Comparison of ENCODE assay signal across 2 cellular contexts in the genomic region with DNA sequence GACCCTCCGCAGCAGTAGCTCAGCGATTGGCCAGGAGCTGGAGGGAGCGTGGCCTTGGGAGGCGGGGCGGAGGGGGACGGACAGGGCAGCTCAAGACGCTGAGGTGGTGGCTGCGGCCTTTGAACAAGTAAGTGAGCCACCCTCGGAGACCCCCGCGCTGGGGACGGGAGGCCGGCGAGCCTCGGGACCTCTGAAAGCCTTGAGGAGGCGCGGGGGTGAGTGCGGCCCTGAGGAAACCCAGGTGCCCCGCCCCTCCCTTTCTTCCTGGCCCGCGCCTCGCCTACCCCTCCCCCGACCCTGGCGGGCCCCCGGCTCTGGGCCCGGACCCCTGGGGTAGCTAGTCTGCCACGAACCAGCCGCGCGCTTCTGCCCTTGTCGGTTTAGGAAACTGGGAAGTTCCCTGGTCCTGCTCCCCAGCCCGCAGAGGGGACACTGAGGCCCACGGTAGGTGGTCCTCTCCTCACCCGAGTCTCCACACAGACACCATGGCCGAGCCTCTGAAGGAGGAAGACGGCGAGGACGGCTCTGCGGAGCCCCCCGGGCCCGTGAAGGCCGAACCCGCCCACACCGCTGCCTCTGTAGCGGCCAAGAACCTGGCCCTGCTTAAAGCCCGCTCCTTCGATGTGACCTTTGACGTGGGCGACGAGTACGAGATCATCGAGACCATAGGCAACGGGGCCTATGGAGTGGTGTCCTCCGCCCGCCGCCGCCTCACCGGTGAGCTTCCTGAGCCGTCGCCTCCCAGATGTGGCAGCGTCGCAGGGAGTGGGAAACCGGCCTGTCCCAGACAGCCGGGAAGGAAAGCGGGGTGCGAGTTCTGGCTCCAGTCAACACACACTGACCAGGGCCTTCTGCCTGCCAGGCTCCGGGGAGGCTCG.
TF ChIP-seq lines count a peak whose summit lies in the region.

A gene (plus strand): TSS at position 83 of the 878 bp plus-strand sequence. CDS start 403 bp downstream, at position 486.

TF ChIP-seq in SK-N-SH treated with all-trans-retinoic acid at 6 μM for 48 hours, 23 proteins besides CTCF, POLR2A, EP300 and RAD21 (continued from another document):
- TF ChIP-seq, protein P1, sequence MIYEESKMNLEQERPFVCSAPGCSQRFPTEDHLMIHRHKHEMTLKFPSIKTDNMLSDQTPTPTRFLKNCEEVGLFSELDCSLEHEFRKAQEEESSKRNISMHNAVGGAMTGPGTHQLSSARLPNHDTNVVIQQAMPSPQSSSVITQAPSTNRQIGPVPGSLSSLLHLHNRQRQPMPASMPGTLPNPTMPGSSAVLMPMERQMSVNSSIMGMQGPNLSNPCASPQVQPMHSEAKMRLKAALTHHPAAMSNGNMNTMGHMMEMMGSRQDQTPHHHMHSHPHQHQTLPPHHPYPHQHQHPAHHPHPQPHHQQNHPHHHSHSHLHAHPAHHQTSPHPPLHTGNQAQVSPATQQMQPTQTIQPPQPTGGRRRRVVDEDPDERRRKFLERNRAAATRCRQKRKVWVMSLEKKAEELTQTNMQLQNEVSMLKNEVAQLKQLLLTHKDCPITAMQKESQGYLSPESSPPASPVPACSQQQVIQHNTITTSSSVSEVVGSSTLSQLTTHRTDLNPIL (CRISPR knock-in tag; IDR thresholded peaks at IDR 0.05; ENCODE audit: low read depth) = no peak
- no peak for TF ChIP-seq GLIS3 (CRISPR knock-in tag; IDR thresholded peaks at IDR 0.05)
- TF ChIP-seq, protein P2, sequence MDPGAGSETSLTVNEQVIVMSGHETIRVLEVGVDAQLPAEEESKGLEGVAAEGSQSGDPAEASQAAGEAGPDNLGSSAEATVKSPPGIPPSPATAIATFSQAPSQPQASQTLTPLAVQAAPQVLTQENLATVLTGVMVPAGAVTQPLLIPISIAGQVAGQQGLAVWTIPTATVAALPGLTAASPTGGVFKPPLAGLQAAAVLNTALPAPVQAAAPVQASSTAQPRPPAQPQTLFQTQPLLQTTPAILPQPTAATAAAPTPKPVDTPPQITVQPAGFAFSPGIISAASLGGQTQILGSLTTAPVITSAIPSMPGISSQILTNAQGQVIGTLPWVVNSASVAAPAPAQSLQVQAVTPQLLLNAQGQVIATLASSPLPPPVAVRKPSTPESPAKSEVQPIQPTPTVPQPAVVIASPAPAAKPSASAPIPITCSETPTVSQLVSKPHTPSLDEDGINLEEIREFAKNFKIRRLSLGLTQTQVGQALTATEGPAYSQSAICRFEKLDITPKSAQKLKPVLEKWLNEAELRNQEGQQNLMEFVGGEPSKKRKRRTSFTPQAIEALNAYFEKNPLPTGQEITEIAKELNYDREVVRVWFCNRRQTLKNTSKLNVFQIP (CRISPR knock-in tag; IDR thresholded peaks at IDR 0.05; ENCODE audit: borderline replicate concordance, low read depth) = no peak
- no peak for TF ChIP-seq ARNTL (CRISPR knock-in tag; IDR thresholded peaks at IDR 0.05; ENCODE audit: borderline replicate concordance, low read depth)
- no peak for TF ChIP-seq ZFP30 (CRISPR knock-in tag; IDR thresholded peaks at IDR 0.05)
- no peak for TF ChIP-seq TCF4 (CRISPR knock-in tag; IDR thresholded peaks at IDR 0.05; ENCODE audit: borderline replicate concordance)
- TF ChIP-seq RARB (CRISPR knock-in tag; IDR thresholded peaks at IDR 0.05) = no peak
- TF ChIP-seq ZNF565 (CRISPR knock-in tag; conservative IDR thresholded peaks at IDR 0.05; ENCODE audit: low read depth) = no peak
- TF ChIP-seq, protein P3, sequence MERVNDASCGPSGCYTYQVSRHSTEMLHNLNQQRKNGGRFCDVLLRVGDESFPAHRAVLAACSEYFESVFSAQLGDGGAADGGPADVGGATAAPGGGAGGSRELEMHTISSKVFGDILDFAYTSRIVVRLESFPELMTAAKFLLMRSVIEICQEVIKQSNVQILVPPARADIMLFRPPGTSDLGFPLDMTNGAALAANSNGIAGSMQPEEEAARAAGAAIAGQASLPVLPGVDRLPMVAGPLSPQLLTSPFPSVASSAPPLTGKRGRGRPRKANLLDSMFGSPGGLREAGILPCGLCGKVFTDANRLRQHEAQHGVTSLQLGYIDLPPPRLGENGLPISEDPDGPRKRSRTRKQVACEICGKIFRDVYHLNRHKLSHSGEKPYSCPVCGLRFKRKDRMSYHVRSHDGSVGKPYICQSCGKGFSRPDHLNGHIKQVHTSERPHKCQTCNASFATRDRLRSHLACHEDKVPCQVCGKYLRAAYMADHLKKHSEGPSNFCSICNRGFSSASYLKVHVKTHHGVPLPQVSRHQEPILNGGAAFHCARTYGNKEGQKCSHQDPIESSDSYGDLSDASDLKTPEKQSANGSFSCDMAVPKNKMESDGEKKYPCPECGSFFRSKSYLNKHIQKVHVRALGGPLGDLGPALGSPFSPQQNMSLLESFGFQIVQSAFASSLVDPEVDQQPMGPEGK (CRISPR knock-in tag; IDR thresholded peaks at IDR 0.05; ENCODE audit: borderline replicate concordance) = no peak
- TF ChIP-seq ZNF70 (CRISPR knock-in tag; IDR thresholded peaks at IDR 0.05) = no peak
- TF ChIP-seq SNAI2 (CRISPR knock-in tag; IDR thresholded peaks at IDR 0.05) = no peak
- no peak for TF ChIP-seq BACH2 (CRISPR knock-in tag; IDR thresholded peaks at IDR 0.05; ENCODE audit: borderline replicate concordance)

TF ChIP-seq in neural cell, 6 proteins besides CTCF, POLR2A, EP300 and RAD21 (continued from another document):
- TF ChIP-seq, protein P4, sequence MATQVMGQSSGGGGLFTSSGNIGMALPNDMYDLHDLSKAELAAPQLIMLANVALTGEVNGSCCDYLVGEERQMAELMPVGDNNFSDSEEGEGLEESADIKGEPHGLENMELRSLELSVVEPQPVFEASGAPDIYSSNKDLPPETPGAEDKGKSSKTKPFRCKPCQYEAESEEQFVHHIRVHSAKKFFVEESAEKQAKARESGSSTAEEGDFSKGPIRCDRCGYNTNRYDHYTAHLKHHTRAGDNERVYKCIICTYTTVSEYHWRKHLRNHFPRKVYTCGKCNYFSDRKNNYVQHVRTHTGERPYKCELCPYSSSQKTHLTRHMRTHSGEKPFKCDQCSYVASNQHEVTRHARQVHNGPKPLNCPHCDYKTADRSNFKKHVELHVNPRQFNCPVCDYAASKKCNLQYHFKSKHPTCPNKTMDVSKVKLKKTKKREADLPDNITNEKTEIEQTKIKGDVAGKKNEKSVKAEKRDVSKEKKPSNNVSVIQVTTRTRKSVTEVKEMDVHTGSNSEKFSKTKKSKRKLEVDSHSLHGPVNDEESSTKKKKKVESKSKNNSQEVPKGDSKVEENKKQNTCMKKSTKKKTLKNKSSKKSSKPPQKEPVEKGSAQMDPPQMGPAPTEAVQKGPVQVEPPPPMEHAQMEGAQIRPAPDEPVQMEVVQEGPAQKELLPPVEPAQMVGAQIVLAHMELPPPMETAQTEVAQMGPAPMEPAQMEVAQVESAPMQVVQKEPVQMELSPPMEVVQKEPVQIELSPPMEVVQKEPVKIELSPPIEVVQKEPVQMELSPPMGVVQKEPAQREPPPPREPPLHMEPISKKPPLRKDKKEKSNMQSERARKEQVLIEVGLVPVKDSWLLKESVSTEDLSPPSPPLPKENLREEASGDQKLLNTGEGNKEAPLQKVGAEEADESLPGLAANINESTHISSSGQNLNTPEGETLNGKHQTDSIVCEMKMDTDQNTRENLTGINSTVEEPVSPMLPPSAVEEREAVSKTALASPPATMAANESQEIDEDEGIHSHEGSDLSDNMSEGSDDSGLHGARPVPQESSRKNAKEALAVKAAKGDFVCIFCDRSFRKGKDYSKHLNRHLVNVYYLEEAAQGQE (IDR thresholded peaks at IDR 0.05; ENCODE audit: borderline replicate concordance) = no peak
